ENCODE assay signal across 1 cellular context in the genomic region with DNA sequence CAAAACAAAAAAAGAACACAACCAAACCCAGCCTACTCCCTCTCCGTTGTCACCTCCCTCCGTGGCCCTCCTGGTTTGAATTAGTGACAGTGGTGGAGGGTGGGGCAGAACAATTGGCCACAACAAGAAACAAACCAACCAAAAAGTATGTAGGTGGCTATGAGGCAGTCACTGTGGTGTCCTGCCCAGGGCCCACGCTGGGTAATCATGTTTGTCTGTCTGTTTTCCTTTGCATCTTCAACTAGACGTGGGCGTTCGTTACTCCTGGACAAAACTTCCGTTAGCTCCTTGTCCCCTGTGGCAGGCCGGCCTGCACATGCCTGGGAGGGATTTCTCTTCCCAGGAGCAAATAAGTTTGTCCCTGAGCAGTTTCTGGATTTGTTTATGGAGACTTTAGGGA.
TF ChIP-seq lines count a peak whose summit lies in the region.

No MANE protein-coding gene starts in this region.

TF ChIP-seq in SK-N-SH treated with all-trans-retinoic acid at 6 μM for 48 hours, 23 proteins besides CTCF, POLR2A, EP300 and RAD21 (continued from another document):
- no peak for TF ChIP-seq ZNF70 (CRISPR knock-in tag; IDR thresholded peaks at IDR 0.05)
